3 cellular contexts compared by ENCODE assay signal in genomic region chr21:39601194-39601940, GRCh38.
TF ChIP-seq lines count a peak whose summit lies in the region.

No MANE protein-coding gene starts in this region.

TF ChIP-seq in GM23338, 12 proteins besides CTCF, POLR2A, EP300 and RAD21 (continues in another document):
- TF ChIP-seq NANOG (IDR thresholded peaks at IDR 0.05; ENCODE audit: borderline replicate concordance) (no peak), ZNF331 (CRISPR knock-in tag; IDR thresholded peaks at IDR 0.05; ENCODE audit: low read depth) (no peak), REST (IDR thresholded peaks at IDR 0.05; ENCODE audit: unreplicated experiment) (no peak), POLR2AphosphoS5 (IDR thresholded peaks at IDR 0.05; ENCODE audit: low read depth) (no peak), JUNB (IDR thresholded peaks at IDR 0.05; ENCODE audit: unreplicated experiment) (no peak), EZH2phosphoT487 (IDR thresholded peaks at IDR 0.05; ENCODE audit: unreplicated experiment) (no peak), STAT1 (IDR thresholded peaks at IDR 0.05; ENCODE audit: unreplicated experiment) (no peak), ZNF114 (CRISPR knock-in tag; IDR thresholded peaks at IDR 0.05) (no peak)

TF ChIP-seq in IMR-90, 13 proteins besides CTCF, POLR2A, EP300 and RAD21:
- no peak for TF ChIP-seq CEBPB (IDR thresholded peaks at IDR 0.05; ENCODE audit: low read depth, low read length)
- TF ChIP-seq USF2 (IDR thresholded peaks at IDR 0.05; ENCODE audit: low read depth, low read length), result no peak
- no peak for TF ChIP-seq MAFK (IDR thresholded peaks at IDR 0.05; ENCODE audit: low read depth, low read length)
- TF ChIP-seq NFE2L2 (IDR thresholded peaks at IDR 0.05; ENCODE audit: low read depth, low read length), result no peak
- TF ChIP-seq BHLHE40 (IDR thresholded peaks at IDR 0.05; ENCODE audit: low read depth, low read length), result no peak
- no peak for TF ChIP-seq RFX5 (IDR thresholded peaks at IDR 0.05; ENCODE audit: low read depth, low read length)
- TF ChIP-seq FOS (IDR thresholded peaks at IDR 0.05; ENCODE audit: low read depth, low read length), result no peak
- TF ChIP-seq, protein P1, sequence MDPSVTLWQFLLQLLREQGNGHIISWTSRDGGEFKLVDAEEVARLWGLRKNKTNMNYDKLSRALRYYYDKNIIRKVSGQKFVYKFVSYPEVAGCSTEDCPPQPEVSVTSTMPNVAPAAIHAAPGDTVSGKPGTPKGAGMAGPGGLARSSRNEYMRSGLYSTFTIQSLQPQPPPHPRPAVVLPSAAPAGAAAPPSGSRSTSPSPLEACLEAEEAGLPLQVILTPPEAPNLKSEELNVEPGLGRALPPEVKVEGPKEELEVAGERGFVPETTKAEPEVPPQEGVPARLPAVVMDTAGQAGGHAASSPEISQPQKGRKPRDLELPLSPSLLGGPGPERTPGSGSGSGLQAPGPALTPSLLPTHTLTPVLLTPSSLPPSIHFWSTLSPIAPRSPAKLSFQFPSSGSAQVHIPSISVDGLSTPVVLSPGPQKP (IDR thresholded peaks at IDR 0.05; ENCODE audit: borderline replicate concordance, low read depth, low read length), result no peak
- TF ChIP-seq RCOR1 (IDR thresholded peaks at IDR 0.05; ENCODE audit: insufficient replicate concordance, low read length), result no peak
- TF ChIP-seq SMC3 (IDR thresholded peaks at IDR 0.05; ENCODE audit: low read depth, low read length), result no peak
- no peak for TF ChIP-seq MXI1 (IDR thresholded peaks at IDR 0.05; ENCODE audit: borderline replicate concordance, low read depth, low read length)
- no peak for TF ChIP-seq MAZ (IDR thresholded peaks at IDR 0.05; ENCODE audit: borderline replicate concordance, low read depth, low read length)
TF ChIP-seq in IMR-90: peak in this region for 0.

TF ChIP-seq in H1, 55 proteins besides CTCF, POLR2A, EP300 and RAD21:
- no peak for TF ChIP-seq CHD2 (IDR thresholded peaks at IDR 0.05; ENCODE audit: low read length)
- TF ChIP-seq, protein P2, sequence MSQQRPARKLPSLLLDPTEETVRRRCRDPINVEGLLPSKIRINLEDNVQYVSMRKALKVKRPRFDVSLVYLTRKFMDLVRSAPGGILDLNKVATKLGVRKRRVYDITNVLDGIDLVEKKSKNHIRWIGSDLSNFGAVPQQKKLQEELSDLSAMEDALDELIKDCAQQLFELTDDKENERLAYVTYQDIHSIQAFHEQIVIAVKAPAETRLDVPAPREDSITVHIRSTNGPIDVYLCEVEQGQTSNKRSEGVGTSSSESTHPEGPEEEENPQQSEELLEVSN (IDR thresholded peaks at IDR 0.05), result no peak
- no peak for TF ChIP-seq SRF (IDR thresholded peaks at IDR 0.05; ENCODE audit: low read depth, low read length)
- TF ChIP-seq JUND (IDR thresholded peaks at IDR 0.05; ENCODE audit: low read length), result no peak
- no peak for TF ChIP-seq CHD1 (IDR thresholded peaks at IDR 0.05; ENCODE audit: low read depth, low read length)
- TF ChIP-seq EZH2 (IDR thresholded peaks at IDR 0.05; ENCODE audit: low read depth, low read length, severe bottlenecking), result no peak
- no peak for TF ChIP-seq CREB1 (IDR thresholded peaks at IDR 0.05)
- no peak for TF ChIP-seq EGR1 (IDR thresholded peaks at IDR 0.05; ENCODE audit: borderline replicate concordance, low read depth, low read length)
- no peak for TF ChIP-seq SIX5 (IDR thresholded peaks at IDR 0.05; ENCODE audit: low read depth, low read length)
- TF ChIP-seq BACH1 (IDR thresholded peaks at IDR 0.05; ENCODE audit: low read length), result no peak
- TF ChIP-seq KDM1A (IDR thresholded peaks at IDR 0.05; ENCODE audit: borderline replicate concordance, low read length), result no peak
- no peak for TF ChIP-seq TAF1 (IDR thresholded peaks at IDR 0.05; ENCODE audit: low read depth, low read length)
- TF ChIP-seq BCL11A (IDR thresholded peaks at IDR 0.05; ENCODE audit: low read depth in 2 of 2, low read length in 2 of 2), result no peak
- no peak for TF ChIP-seq YY1 (IDR thresholded peaks at IDR 0.05; ENCODE audit: low read depth, low read length)
- no peak for TF ChIP-seq USF2 (IDR thresholded peaks at IDR 0.05; ENCODE audit: low read length)
